18 cellular contexts compared by ENCODE assay signal in genomic region chr19:40266912-40267600, GRCh38. TPM values are rescaled to one million over a fixed set of nuclear protein-coding genes. Genes with fewer than 3 reads are reported as not detected.
DNase-seq lines count a peak whose midpoint lies in the region; ATAC-seq, FAIRE-seq and TF ChIP-seq lines count a peak whose summit lies in the region.
"Had no signal": no experiment of that assay in that cellular context is flagged by ENCODE, and none has a peak within 500 bp of the region (broad histone marks: within the 10 kb centered on the region; RNA-seq: fewer than 3 reads in every experiment).

No MANE protein-coding gene starts in this region.

- SMC1A ChIA-PET in GM12878 (lab: Charles Lee; ENCODE audit: uncharacterized antibody, unreplicated experiment) = no interaction called here

- no peak for TF ChIP-seq CTCF in GM12878 (IDR thresholded peaks at IDR 0.05 in 2 of 3, conservative IDR thresholded peaks at IDR 0.05 in 1 of 3; ENCODE audit: control insufficient read depth in 2 of 3, extremely low read depth in 1 of 3, insufficient read depth in 1 of 3, low read depth in 3 of 3, low read length in 3 of 3)
- no peak for TF ChIP-seq CTCF in upper lobe of right lung (IDR thresholded peaks at IDR 0.05)
- TF ChIP-seq CTCF in A673 (conservative IDR thresholded peaks at IDR 0.05; ENCODE audit: low read depth, low read length) = no peak

- H3K4me1 Mint-ChIP-seq in naive B cell = peaks cover 28 to 60% (median 56%) of the 10 kb centered on the region in 3 donors

- no peak for TF ChIP-seq EP300 in GM12878 (IDR thresholded peaks at IDR 0.05; ENCODE audit: borderline replicate concordance in 1 of 2, control insufficient read depth in 1 of 2, low read depth in 2 of 2, low read length in 2 of 2)

- no peaks in the 10 kb centered on the region for H3K9me3 Mint-ChIP-seq in naive B cell
- H3K9me3 Mint-ChIP-seq: activated naive CD4-positive, alpha-beta T cell treated with anti-CD3 and anti-CD28 coated beads, Interleukin-2, amount 10 ng/mL, durations not matched to agents 7 days and 5 days; dendritic cell treated with granulocyte-macrophage colony-stimulating factor and Interleukin-4, amounts not matched to agents 40 ng/mL and 50 ng/mL, for 4 days; stimulated activated naive CD8-positive, alpha-beta T cell treated with anti-CD3 and anti-CD28 coated beads, Interleukin-15, Interleukin-2, amounts not matched to agents 100 ng/mL and 50 ng/mL, for 24 hours; T-helper 2 cell treated with Interferon-gamma antibody and Interleukin-4, amounts not matched to agents 5 μg/mL and 100 μg/mL, for 36 hours had no signal

- H3K4me3 ChIP-seq in right cardiac atrium (ENCODE audit: low read length) (no peak overlapping the region), GM12878 (no peak overlapping the region), upper lobe of right lung (no peak overlapping the region), A673 (ENCODE audit: low read depth, low read length, poor library complexity, severe bottlenecking) (no peak overlapping the region)
- H3K4me3 ChIP-seq: GM23248 had no signal

- H4K20me1 ChIP-seq in GM12878 (ENCODE audit: control insufficient read depth, insufficient read depth) = no peaks in the 10 kb centered on the region; the same call in 1 of the 2 replicates

- H3K36me3 ChIP-seq in GM12878 (ENCODE audit: control insufficient read depth in 2 of 2, insufficient read depth in 2 of 2, low read length in 1 of 2) (peaks cover 25 to 29% of the 10 kb centered on the region in 2 experiments), upper lobe of right lung (peaks cover 27% of the 10 kb centered on the region), A673 (ENCODE audit: insufficient read depth, low read length, poor library complexity, severe bottlenecking) (peaks cover 7% of the 10 kb centered on the region)

- TF ChIP-seq POLR2A in GM12878 (IDR thresholded peaks at IDR 0.05; ENCODE audit: low read depth, low read length) = no peak

- peak overlapping the region in 2 of 8 donors; percentile 19 to 81 for H3K4me3 Mint-ChIP-seq in naive B cell
- H3K4me3 Mint-ChIP-seq: activated naive CD4-positive, alpha-beta T cell treated with anti-CD3 and anti-CD28 coated beads, Interleukin-2, amount 10 ng/mL, durations not matched to agents 7 days and 5 days; dendritic cell treated with granulocyte-macrophage colony-stimulating factor and Interleukin-4, amounts not matched to agents 40 ng/mL and 50 ng/mL, for 4 days; stimulated activated naive CD8-positive, alpha-beta T cell treated with anti-CD3 and anti-CD28 coated beads, Interleukin-15, Interleukin-2, amounts not matched to agents 100 ng/mL and 50 ng/mL, for 24 hours; T-helper 2 cell treated with Interferon-gamma antibody and Interleukin-4, amounts not matched to agents 5 μg/mL and 100 μg/mL, for 36 hours had no signal

- 82% methylated on average over 15 of the region's 15 CpGs for WGBS in right cardiac atrium
- 94% methylated on average over 15 of the region's 15 CpGs for WGBS in GM12878 (ENCODE audit: insufficient coverage, insufficient replicate concordance, low lambda C conversion rate, missing lambda C conversion rate)

- no peak for ATAC-seq in right cardiac atrium
- ATAC-seq in Right ventricle myocardium inferior = no peak
- ATAC-seq in GM12878 = no peak
- ATAC-seq in naive B cell (ENCODE audit: low read depth in 2 of 2) = no peak
- peak; percentile 59 for ATAC-seq in upper lobe of right lung

- DNase-seq in right cardiac atrium = peak in 2 of 3 donors; percentile 4 to 35
- DNase-seq in Right ventricle myocardium inferior (ENCODE audit: missing footprints) = no peak
- DNase-seq in GM12878 (ENCODE audit: low read depth, low spot score) = no peak
- no peak for DNase-seq in naive B cell
- no peak for DNase-seq in upper lobe of right lung
- no peak for DNase-seq in RPMI8226
- DNase-seq in activated naive CD4-positive, alpha-beta T cell treated with anti-CD3 and anti-CD28 coated beads, Interleukin-2, amount 50 U/mL, for 16 hours = no peak
- no peak for DNase-seq in A673 (ENCODE audit: low spot score)
- DNase-seq: activated naive CD4-positive, alpha-beta T cell treated with anti-CD3 and anti-CD28 coated beads, Interleukin-2, amount 10 ng/mL, durations not matched to agents 7 days and 5 days; GM23248; KG1; retina; SHP77 treated with DMSO at 0.1 percent for 48 hours; stimulated activated CD4-positive, alpha-beta T cell treated with anti-CD3 and anti-CD28 coated beads, Interleukin-15, amount 100 ng/mL, for 24 hours had no signal

- in situ Hi-C loops in GM12878 (cut with MboI) = no loop called here

- peaks cover 34% of the 10 kb centered on the region for H3K79me2 ChIP-seq in GM12878 (ENCODE audit: control insufficient read depth, insufficient read depth, low read length)

- intact Hi-C loops in right cardiac atrium (cut with DNase I) (no loop called here), Right ventricle myocardium inferior (cut with DNase I) (no loop called here), GM12878 (cut with micrococcal nuclease; ENCODE audit: unreplicated experiment) (no loop called here), upper lobe of right lung (cut with DNase I) (no loop called here), A673 (cut with micrococcal nuclease; ENCODE audit: unreplicated experiment) (no loop called here)

- H3K4me1 ChIP-seq in right cardiac atrium (ENCODE audit: control insufficient read depth, insufficient read depth, low read length) (peaks cover 17% of the 10 kb centered on the region), GM12878 (ENCODE audit: control insufficient read depth, insufficient read depth, low read length) (peaks cover 6% of the 10 kb centered on the region; the same call in 1 of the 2 replicates), upper lobe of right lung (no peaks in the 10 kb centered on the region), A673 (ENCODE audit: insufficient read depth, low read length, poor library complexity, severe bottlenecking) (no peaks in the 10 kb centered on the region)

- CTCF ChIA-PET in GM12878 (lab: Yijun Ruan, JAX) = interaction anchor here (1.0 kb wide), 1 partner anchor 38 kb away, joined by 5 read pairs; no protein-coding TSS in a partner anchor
- CTCF ChIA-PET in A673 (lab: Charles Lee) = no interaction called here

- no peak for FAIRE-seq in GM12878 (lab: Jason Lieb, UNC)

- H3K27me3 ChIP-seq in right cardiac atrium (ENCODE audit: control insufficient read depth, insufficient read depth) = no peaks in the 10 kb centered on the region
- no peaks in the 10 kb centered on the region for H3K27me3 ChIP-seq in GM12878 (replicated peaks in 1 of 2; ENCODE audit: control insufficient read depth in 2 of 2, insufficient read depth in 2 of 2, low read length in 1 of 2)
- H3K27me3 ChIP-seq in upper lobe of right lung = no peaks in the 10 kb centered on the region
- no peaks in the 10 kb centered on the region for H3K27me3 ChIP-seq in A673 (replicated peaks; ENCODE audit: insufficient read depth, low read depth, low read length, poor library complexity)

- H3K36me3 Mint-ChIP-seq in naive B cell = peaks cover 5 to 7% of the 10 kb centered on the region in 2 donors

- no peak overlapping the region for H3K4me2 ChIP-seq in GM12878 (ENCODE audit: control insufficient read depth, insufficient read depth)

- H3K27ac Mint-ChIP-seq in naive B cell = peak overlapping the region in 4 of 6 donors; percentile 20 to 74 (median 56)
- H3K27ac Mint-ChIP-seq: activated naive CD4-positive, alpha-beta T cell treated with anti-CD3 and anti-CD28 coated beads, Interleukin-2, amount 10 ng/mL, durations not matched to agents 7 days and 5 days; dendritic cell treated with granulocyte-macrophage colony-stimulating factor and Interleukin-4, amounts not matched to agents 40 ng/mL and 50 ng/mL, for 4 days; T-helper 2 cell treated with Interferon-gamma antibody and Interleukin-4, amounts not matched to agents 5 μg/mL and 100 μg/mL, for 36 hours had no signal

- H3K27me3 Mint-ChIP-seq in naive B cell = no peaks in the 10 kb centered on the region
- H3K27me3 Mint-ChIP-seq: activated naive CD4-positive, alpha-beta T cell treated with anti-CD3 and anti-CD28 coated beads, Interleukin-2, amount 10 ng/mL, durations not matched to agents 7 days and 5 days; dendritic cell treated with granulocyte-macrophage colony-stimulating factor and Interleukin-4, amounts not matched to agents 40 ng/mL and 50 ng/mL, for 4 days; stimulated activated naive CD8-positive, alpha-beta T cell treated with anti-CD3 and anti-CD28 coated beads, Interleukin-15, Interleukin-2, amounts not matched to agents 100 ng/mL and 50 ng/mL, for 24 hours had no signal

- H3K9me3 ChIP-seq in right cardiac atrium (ENCODE audit: control insufficient read depth, low read length) = no peaks in the 10 kb centered on the region
- H3K9me3 ChIP-seq in GM12878 (replicated peaks; ENCODE audit: control insufficient read depth, insufficient read depth, low read length) = no peaks in the 10 kb centered on the region; the same call in 2 of the 3 replicates
- H3K9me3 ChIP-seq in upper lobe of right lung = no peaks in the 10 kb centered on the region
- no peaks in the 10 kb centered on the region for H3K9me3 ChIP-seq in A673 (ENCODE audit: low read depth, low read length, poor library complexity, severe bottlenecking)

- H3K27ac ChIP-seq in right cardiac atrium (ENCODE audit: low read length) (no peak overlapping the region), GM12878 (ENCODE audit: control insufficient read depth, insufficient read depth) (no peak overlapping the region), upper lobe of right lung (no peak overlapping the region), A673 (ENCODE audit: low read depth, low read length, poor library complexity, severe bottlenecking) (no peak overlapping the region)

- TF ChIP-seq RAD21 in GM12878 (IDR thresholded peaks at IDR 0.05; ENCODE audit: insufficient read depth, low read depth, low read length) = no peak

- BruUV-seq in GM12878 (replicated peaks; lab: Mats Ljungman, UMichigan) (no TSS peak), A673 (replicated peaks; lab: Mats Ljungman, UMichigan) (no TSS peak)

- no peak overlapping the region for H3K9ac ChIP-seq in GM12878 (ENCODE audit: control insufficient read depth, insufficient read depth, low read length)
- H3K9ac ChIP-seq: GM23248 had no signal

- RAD21 ChIA-PET in GM12878 (lab: Charles Lee; ENCODE audit: unreplicated experiment) = no interaction called here

- H2AFZ ChIP-seq in GM12878 (ENCODE audit: control insufficient read depth, low read depth, low read length) = no peak overlapping the region
- H2AFZ ChIP-seq: GM23248 had no signal

- POLR2A ChIA-PET in GM12878 (lab: Charles Lee) (no interaction called here), A673 (lab: Charles Lee; ENCODE audit: low non-redundant PET) (no interaction called here)

RNA-seq across cellular contexts. Expression of gene AKT2, which starts 18.1 kb away (rescaled TPM):
- total RNA-seq in right cardiac atrium (100 to 1,000 TPM; 119 to 131 (median 125) TPM), Right ventricle myocardium inferior (114 TPM), GM12878 (2014; rRNA removed) (65.3 and 69.4 TPM in 2 replicates), GM12878 (2014; rRNA removed; fragmentation: Illumina TruSeq; extraction: Trizol) (69.1 and 73.6 TPM in 2 replicates), GM12878 (2021) (154 and 158 TPM in 2 replicates), upper lobe of right lung (103 TPM), A673 (2021) (146 and 151 TPM in 2 replicates)
- polyA plus RNA-seq in right cardiac atrium (94.9 TPM), GM12878 (2011; rRNA removed) (88.6 and 185 TPM in 2 replicates), GM12878 (2014; fragmentation: Illumina TruSeq; extraction: Trizol) (67.5 and 136 TPM in 2 replicates), GM12878 (2014; fragmentation: Nextera tagmentation; extraction: Ambion mirVana) (1 to 10 TPM; 1.0 to 2.5 TPM), GM12878 (2014; rRNA removed) (128 and 161 TPM in 2 replicates), GM12878 (2016; fragmentation: Nextera tagmentation; extraction: Ambion mirVana) (10 to 100 TPM; 34.6 to 37.4 TPM), naive B cell (ENCODE audit: low read depth in 6 of 6) (10 to 100 TPM; 24.2 to 34.3 (median 30.8) TPM)
- 225 and 245 TPM in 2 replicates for total RNA-seq in GM12878 (2013; cell fraction: nucleolus; rRNA removed)
- 28.0 TPM for polyA plus RNA-seq in GM12878 (2011; ENCODE audit: low read depth)
- 170 and 190 TPM in 2 replicates for polyA plus RNA-seq in GM12878 (2011; cell fraction: cytosol; rRNA removed)
- polyA plus RNA-seq in GM12878 (2011; cell fraction: nucleus; rRNA removed) = 414 and 491 TPM in 2 replicates
- polyA plus RNA-seq in GM12878 (2012) = 90.9 and 106 TPM in 2 replicates
- polyA minus RNA-seq in GM12878 (2011; rRNA and poly(A)+ RNA removed) = 86.9 and 127 TPM in 2 replicates
- 49.3 and 54.7 TPM in 2 replicates for polyA minus RNA-seq in GM12878 (2011; cell fraction: cytosol; rRNA and poly(A)+ RNA removed)
- 56.0 and 75.0 TPM in 2 replicates for polyA minus RNA-seq in GM12878 (2011; cell fraction: nucleus; rRNA and poly(A)+ RNA removed)

RNA-seq across cellular contexts. Expression of gene CCNP, which starts 40.6 kb away (rescaled TPM):
- under 1 TPM; 0.23 to 0.41 (median 0.30) TPM for total RNA-seq in right cardiac atrium
- 0.25 TPM for polyA plus RNA-seq in right cardiac atrium
- total RNA-seq in Right ventricle myocardium inferior = not detected
- total RNA-seq in GM12878 (2013; cell fraction: nucleolus; rRNA removed) = 0.56 TPM in 1 of 2 replicates, not detected in the other
- 0.56 TPM in 1 of 2 replicates, not detected in the other for total RNA-seq in GM12878 (2014; rRNA removed)
- total RNA-seq in GM12878 (2014; rRNA removed; fragmentation: Illumina TruSeq; extraction: Trizol) = not detected in 2 replicates
- not detected in 2 replicates for total RNA-seq in GM12878 (2021)
- not detected for polyA plus RNA-seq in GM12878 (2011; ENCODE audit: low read depth)
- 0.05 TPM in 1 of 2 replicates, not detected in the other for polyA plus RNA-seq in GM12878 (2011; rRNA removed)
- 0.04 TPM in 1 of 2 replicates, not detected in the other for polyA plus RNA-seq in GM12878 (2011; cell fraction: cytosol; rRNA removed)
- polyA plus RNA-seq in GM12878 (2011; cell fraction: nucleus; rRNA removed) = 0.16 and 0.52 TPM in 2 replicates
- not detected in 2 replicates for polyA plus RNA-seq in GM12878 (2012)
- 0.03 TPM in 1 of 2 replicates, not detected in the other for polyA plus RNA-seq in GM12878 (2014; fragmentation: Illumina TruSeq; extraction: Trizol)
- polyA plus RNA-seq in GM12878 (2014; fragmentation: Nextera tagmentation; extraction: Ambion mirVana) = not detected
- 0.04 TPM in 1 of 2 replicates, not detected in the other for polyA plus RNA-seq in GM12878 (2014; rRNA removed)
- not detected for polyA plus RNA-seq in GM12878 (2016; fragmentation: Nextera tagmentation; extraction: Ambion mirVana)
- polyA minus RNA-seq in GM12878 (2011; rRNA and poly(A)+ RNA removed) = not detected in 2 replicates
- polyA minus RNA-seq in GM12878 (2011; cell fraction: cytosol; rRNA and poly(A)+ RNA removed) = not detected in 2 replicates
- not detected in 2 replicates for polyA minus RNA-seq in GM12878 (2011; cell fraction: nucleus; rRNA and poly(A)+ RNA removed)
- polyA plus RNA-seq in naive B cell (ENCODE audit: low read depth in 6 of 6) = not detected
- not detected for total RNA-seq in upper lobe of right lung
- 0.45 TPM in 1 of 2 replicates, not detected in the other for total RNA-seq in A673 (2021)
- total RNA-seq: GM23248 had no signal

RNA-seq across cellular contexts. Expression of gene TTC9B, which starts 48.9 kb away (rescaled TPM):
- total RNA-seq in right cardiac atrium (not detected), Right ventricle myocardium inferior (not detected), GM12878 (2014; rRNA removed) (not detected in 2 replicates), GM12878 (2014; rRNA removed; fragmentation: Illumina TruSeq; extraction: Trizol) (not detected in 2 replicates), GM12878 (2021) (not detected in 2 replicates), upper lobe of right lung (not detected), A673 (2021) (not detected in 2 replicates)
- polyA plus RNA-seq in right cardiac atrium (0.11 TPM), GM12878 (2011; rRNA removed) (not detected in 2 replicates), GM12878 (2014; fragmentation: Illumina TruSeq; extraction: Trizol) (not detected in 2 replicates), GM12878 (2014; fragmentation: Nextera tagmentation; extraction: Ambion mirVana) (under 1 TPM; 0.04 to 0.14 TPM), GM12878 (2014; rRNA removed) (not detected in 2 replicates), GM12878 (2016; fragmentation: Nextera tagmentation; extraction: Ambion mirVana) (under 1 TPM in 1 of 2 experiments, not detected in 1; 0.10 TPM), naive B cell (ENCODE audit: low read depth in 6 of 6) (not detected)
- total RNA-seq in GM12878 (2013; cell fraction: nucleolus; rRNA removed) = not detected in 2 replicates
- polyA plus RNA-seq in GM12878 (2011; ENCODE audit: low read depth) = not detected
- polyA plus RNA-seq in GM12878 (2011; cell fraction: cytosol; rRNA removed) = not detected in 2 replicates
- polyA plus RNA-seq in GM12878 (2011; cell fraction: nucleus; rRNA removed) = not detected in 2 replicates
- 0.15 and 0.38 TPM in 2 replicates for polyA plus RNA-seq in GM12878 (2012)
- polyA minus RNA-seq in GM12878 (2011; rRNA and poly(A)+ RNA removed) = not detected in 2 replicates
- polyA minus RNA-seq in GM12878 (2011; cell fraction: cytosol; rRNA and poly(A)+ RNA removed) = not detected in 2 replicates
- not detected in 2 replicates for polyA minus RNA-seq in GM12878 (2011; cell fraction: nucleus; rRNA and poly(A)+ RNA removed)
- total RNA-seq: GM23248 had no signal
- polyA plus RNA-seq: esophagus, GM23248 had no signal

Comparison
In these comparisons a context has a peak if more than half of its experiments do, and no peak if none do; other contexts are left out.
1. DNase-seq: peak in right cardiac atrium (2 of 3); none in Right ventricle myocardium inferior (single experiment), GM12878 (single experiment), naive B cell (single experiment), upper lobe of right lung (single experiment), RPMI8226 (single experiment), activated naive CD4-positive, alpha-beta T cell treated with anti-CD3 and anti-CD28 coated beads, Interleukin-2, amount 50 U/mL, for 16 hours (single experiment) and A673 (single experiment).